In the genomic region with DNA sequence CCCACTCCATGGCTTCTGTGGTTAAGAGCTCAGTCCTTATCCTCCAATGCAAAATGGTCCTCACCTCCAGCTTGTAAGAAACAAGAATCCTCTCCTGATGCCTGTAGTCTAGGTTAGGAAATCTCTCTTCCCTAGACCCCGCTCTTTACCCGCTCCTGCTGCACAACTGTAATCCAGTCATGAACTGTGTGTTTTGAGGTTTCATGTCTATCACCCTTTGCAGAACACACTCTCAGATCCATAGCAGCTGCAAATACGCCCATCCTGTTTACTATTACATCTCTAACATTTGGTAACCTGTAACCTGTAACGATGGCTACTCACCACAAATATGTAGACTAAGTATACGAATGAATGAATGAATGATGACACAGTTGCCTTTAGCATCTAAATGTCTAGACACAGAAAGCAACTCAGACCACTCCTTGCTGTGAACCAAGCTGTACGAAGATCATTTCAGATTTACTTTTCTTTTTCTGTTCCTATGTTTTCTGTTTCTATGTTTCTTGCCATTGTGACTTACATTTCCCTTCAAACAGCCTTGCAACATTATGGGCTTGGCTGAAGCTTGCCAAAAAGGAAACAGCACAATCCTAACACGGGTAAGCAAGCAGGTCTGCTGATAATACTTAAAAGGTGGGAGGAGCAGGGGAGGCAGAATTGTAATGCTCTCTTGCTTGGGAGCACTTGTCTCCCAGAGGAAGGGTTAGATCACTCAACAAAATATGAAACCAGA, we compare ENCODE assay signal across 8 cellular contexts. TPM values are rescaled to one million over a fixed set of nuclear protein-coding genes. Genes with fewer than 3 reads are reported as not detected.
A peak's percentile ranks its signal among the peaks of the same experiment; 100 is the strongest.
DNase-seq lines count a peak whose midpoint lies in the region; ATAC-seq and FAIRE-seq lines count a peak whose summit lies in the region.

No MANE protein-coding gene starts in this region.

- DNase-seq in Jurkat, Clone E6-1 (ENCODE audit: low read depth, low spot score), result peak; percentile 3
- DNase-seq in effector CD4-positive, alpha-beta T cell, result peak; percentile 50
- no peak for DNase-seq in NCI-H2196 (lab: John Stamatoyannopoulos, UW; ENCODE audit: unreplicated experiment)
- no peak for DNase-seq in frontal cortex (ENCODE audit: low spot score in 2 of 2)
- no peak for DNase-seq in NCI-H1694 treated with DMSO at 0.1 percent for 48 hours (lab: John Stamatoyannopoulos, UW)
- no peak for DNase-seq in NK-92 treated with Interleukin-12 subunit alpha and Interleukin-12 subunit beta, amount 100 ng/mL, for 24 hours (lab: John Stamatoyannopoulos, UW)

- H3K4me3 ChIP-seq in Jurkat, Clone E6-1 (ENCODE audit: low read length), result no peak overlapping the region

- no peak for FAIRE-seq in frontal cortex (lab: Jason Lieb, UNC)

- ATAC-seq in GM18499 (IDR thresholded peaks at IDR 0.05; ENCODE audit: insufficient read depth, unreplicated experiment), result peak; percentile 33
- ATAC-seq in GM21528 (IDR thresholded peaks at IDR 0.05; ENCODE audit: low FRiP score, unreplicated experiment), result peak; percentile 64

RNA-seq across cellular contexts. Expression of a gene that starts 53.7 kb away (rescaled TPM):
- polyA plus RNA-seq in Jurkat, Clone E6-1 (2012; ENCODE audit: insufficient read depth, insufficient read length), result 1.8 TPM
- 158 TPM for total RNA-seq in frontal cortex

Comparison
In these comparisons a context has a peak if more than half of its experiments do, and no peak if none do; other contexts are left out.
1. DNase-seq: peak in Jurkat, Clone E6-1 (single experiment) and effector CD4-positive, alpha-beta T cell (single experiment); none in NCI-H2196 (single experiment), frontal cortex (0 of 2), NCI-H1694 treated with DMSO at 0.1 percent for 48 hours (single experiment) and NK-92 treated with Interleukin-12 subunit alpha and Interleukin-12 subunit beta, amount 100 ng/mL, for 24 hours (single experiment).